Comparison of ENCODE assay signal across 12 cellular contexts in the genomic region with DNA sequence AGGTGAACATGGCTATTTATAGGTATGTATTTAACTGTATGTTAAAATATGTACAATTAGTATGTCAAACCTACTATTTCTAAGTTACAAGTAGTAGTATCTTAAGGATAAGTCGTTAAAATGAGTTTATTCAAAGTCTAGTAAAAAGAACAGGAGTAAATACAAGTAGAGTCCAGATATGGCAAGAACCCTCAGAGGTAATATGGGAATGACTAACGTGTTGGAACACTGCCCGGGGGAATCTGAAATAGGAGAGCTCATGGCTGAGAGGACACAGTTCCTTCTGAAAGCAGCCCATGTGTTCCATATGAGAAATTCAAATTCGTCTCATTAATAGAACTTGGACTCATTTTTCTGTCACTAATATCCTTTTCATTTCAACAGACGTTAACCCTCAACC.
DNase-seq lines count a peak whose midpoint lies in the region; ATAC-seq and TF ChIP-seq lines count a peak whose summit lies in the region.
"Had no signal": no experiment of that assay in that cellular context is flagged by ENCODE, and none has a peak within 500 bp of the region (broad histone marks: within the 10 kb centered on the region; RNA-seq: fewer than 3 reads in every experiment).

No MANE protein-coding gene starts in this region.

- peaks cover 0 to 2% of the 10 kb centered on the region in 2 donors for H3K9me3 ChIP-seq in left lung
- H3K9me3 ChIP-seq: upper lobe of left lung had no signal

- H3K4me1 ChIP-seq in left lung = no peaks in the 10 kb centered on the region
- H3K4me1 ChIP-seq: parathyroid adenoma, upper lobe of left lung had no signal

- H3K4me3 ChIP-seq in AG09309 (ENCODE audit: control insufficient read depth, low read depth, low read length) (no peak overlapping the region), astrocyte of the spinal cord (ENCODE audit: low read depth, low read length) (no peak overlapping the region), left lung (no peak overlapping the region)
- H3K4me3 ChIP-seq: upper lobe of left lung had no signal

- H3K36me3 ChIP-seq in left lung = no peaks in the 10 kb centered on the region
- H3K36me3 ChIP-seq: upper lobe of left lung had no signal

- H3K27me3 ChIP-seq in left lung = no peaks in the 10 kb centered on the region
- H3K27me3 ChIP-seq: upper lobe of left lung had no signal

- no peak overlapping the region for H3K27ac ChIP-seq in left lung
- H3K27ac ChIP-seq: parathyroid adenoma, upper lobe of left lung had no signal

- DNase-seq in AG09309 (ENCODE audit: low read depth) = peak; percentile 37
- peak; percentile 98 for DNase-seq in NCI-H1694 treated with DMSO at 0.1 percent for 48 hours (lab: John Stamatoyannopoulos, UW)
- DNase-seq in astrocyte of the spinal cord (ENCODE audit: low read depth, low spot score) = peak; percentile 78
- peak in 1 of 2 donors; percentile 54 for DNase-seq in left lung
- DNase-seq in stimulated activated naive CD4-positive, alpha-beta T cell treated with Interleukin-2 at 50 U/mL for 16 hours (lab: John Stamatoyannopoulos, UW) = no peak
- DNase-seq in NCI-H128 (lab: John Stamatoyannopoulos, UW; ENCODE audit: unreplicated experiment) = no peak
- DNase-seq: CD4-positive, CD25-positive, alpha-beta regulatory T cell had no signal

- intact Hi-C loops in left lung (cut with DNase I) = no loop called here

- peak; percentile 86 for ATAC-seq in left lung
- no peak for ATAC-seq in GM18517 (IDR thresholded peaks at IDR 0.05; ENCODE audit: unreplicated experiment)
- ATAC-seq in HG02798 (IDR thresholded peaks at IDR 0.05; ENCODE audit: poor library complexity, unreplicated experiment) = no peak
- ATAC-seq: activated CD4-positive, CD25-positive, alpha-beta regulatory T cell treated with anti-CD3 and anti-CD28 coated beads, Interleukin-2, amount 50 U/mL, for 24 hours had no signal

- in situ Hi-C loops in astrocyte of the spinal cord (cut with HindIII; ENCODE audit: low sequenced_read_pairs) = no loop called here

- TF ChIP-seq CTCF in AG09309 (IDR thresholded peaks at IDR 0.05; ENCODE audit: control insufficient read depth, insufficient read depth, low read depth, low read length, missing control alignments) (no peak), astrocyte of the spinal cord (IDR thresholded peaks at IDR 0.05; ENCODE audit: low read depth, low read length) (no peak), left lung (IDR thresholded peaks at IDR 0.05) (no peak)

Comparison
In these comparisons a context has a peak if more than half of its experiments do, and no peak if none do; other contexts are left out.
1. DNase-seq: peak in AG09309 (single experiment), NCI-H1694 treated with DMSO at 0.1 percent for 48 hours (single experiment) and astrocyte of the spinal cord (single experiment); none in stimulated activated naive CD4-positive, alpha-beta T cell treated with Interleukin-2 at 50 U/mL for 16 hours (single experiment) and NCI-H128 (single experiment).